ENCODE assay signal across 14 cellular contexts in the genomic region with DNA sequence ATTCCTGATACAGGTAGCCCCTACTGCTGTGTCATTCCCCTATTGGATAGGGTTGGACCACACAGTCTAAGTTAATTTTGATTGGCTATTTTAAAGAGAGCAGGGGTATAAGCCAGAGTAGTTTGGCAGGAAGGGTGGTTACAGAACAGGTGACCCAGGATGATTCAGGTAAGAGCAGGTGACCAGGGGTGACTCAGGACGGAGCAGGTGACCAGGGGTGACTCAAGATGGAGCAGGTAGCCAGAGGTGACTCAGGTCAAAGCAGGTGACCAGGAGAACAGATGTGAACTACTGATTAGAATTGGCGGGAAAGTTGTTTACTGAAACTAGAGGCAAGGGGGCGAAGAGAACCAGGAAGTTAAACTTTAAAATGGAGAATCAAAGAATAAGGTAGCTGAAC. TPM values are rescaled to one million over a fixed set of nuclear protein-coding genes. Genes with fewer than 3 reads are reported as not detected.
DNase-seq lines count a peak whose midpoint lies in the region; ATAC-seq, FAIRE-seq and TF ChIP-seq lines count a peak whose summit lies in the region.
"Not testable (repeated sequence)": the region's sequence is repeated elsewhere in the genome, so short reads cannot be mapped to it uniquely, and the experiment has no call there.
"Had no signal": no experiment of that assay in that cellular context is flagged by ENCODE, and none has a peak within 500 bp of the region (broad histone marks: within the 10 kb centered on the region; RNA-seq: fewer than 3 reads in every experiment).

No MANE protein-coding gene starts in this region.

- BruUV-seq in HCT116 (replicated peaks; lab: Mats Ljungman, UMichigan); mammary epithelial cell (replicated peaks; lab: Mats Ljungman, UMichigan): not testable (repeated sequence)

- POLR2A ChIA-PET in HCT116 (lab: Charles Lee): not testable (repeated sequence)

- not testable (repeated sequence) for H3K18ac ChIP-seq in trophoblast cell (ENCODE audit: low read length)

- TF ChIP-seq RAD21 in HCT116 (IDR thresholded peaks at IDR 0.05; ENCODE audit: low read depth): not testable (repeated sequence)

- H4K91ac ChIP-seq in trophoblast cell (ENCODE audit: low read depth, low read length): not testable (repeated sequence)

- not testable (repeated sequence) for H4K20me1 ChIP-seq in HCT116 (ENCODE audit: insufficient read depth); mammary epithelial cell (ENCODE audit: insufficient read depth, low read length)

- H2BK120ac ChIP-seq in trophoblast cell (ENCODE audit: insufficient read depth, low read length, poor library complexity): not testable (repeated sequence)

- peak; percentile 46 for FAIRE-seq in urothelium cell line (lab: Jason Lieb, UNC)

- not testable (repeated sequence) for H3K4me2 ChIP-seq in HCT116 (ENCODE audit: low read length); mammary epithelial cell (ENCODE audit: insufficient read depth, low read depth, low read length); trophoblast cell (ENCODE audit: low read length)

- H4K8ac ChIP-seq in trophoblast cell (ENCODE audit: low read depth, low read length): not testable (repeated sequence)

- not testable (repeated sequence) for TF ChIP-seq CTCF in HCT116 (IDR thresholded peaks at IDR 0.05 in 2 of 3, conservative IDR thresholded peaks at IDR 0.05 in 1 of 3; ENCODE audit: borderline replicate concordance in 1 of 3, insufficient read depth in 1 of 3, low read depth in 2 of 3, low read length in 2 of 3); mammary epithelial cell (conservative IDR thresholded peaks at IDR 0.05 in 1 of 2, IDR thresholded peaks at IDR 0.05 in 1 of 2; ENCODE audit: extremely low read depth in 1 of 2, insufficient read depth in 1 of 2, low read depth in 1 of 2, low read length in 2 of 2); epithelial cell of esophagus (IDR thresholded peaks at IDR 0.05; ENCODE audit: insufficient read depth, low read depth, low read length, missing control alignments)

- not testable (repeated sequence) for H2BK12ac ChIP-seq in trophoblast cell (ENCODE audit: low read length)

- not testable (repeated sequence) for ATAC-seq in HCT116

- H3K4me3 ChIP-seq in HCT116 (replicated peaks in 1 of 2; ENCODE audit: low read depth in 1 of 2, low read length in 2 of 2); mammary epithelial cell (replicated peaks in 1 of 3; ENCODE audit: insufficient read depth in 1 of 3, low read depth in 2 of 3, low read length in 3 of 3); epithelial cell of esophagus (ENCODE audit: low read length); trophoblast cell (ENCODE audit: low read depth, low read length): not testable (repeated sequence)

- H3K79me1 ChIP-seq in trophoblast cell (ENCODE audit: low read length): not testable (repeated sequence)

- H4K12ac ChIP-seq in trophoblast cell (ENCODE audit: low read depth, low read length): not testable (repeated sequence)

- not testable (repeated sequence) for H3K4ac ChIP-seq in trophoblast cell (ENCODE audit: low read depth, low read length)

- in situ Hi-C loops in mammary epithelial cell (cut with MboI; ENCODE audit: low sequenced_read_pairs in 2 of 2): not testable (repeated sequence)

- not testable (repeated sequence) for H3K4me1 ChIP-seq in HCT116 (ENCODE audit: control insufficient read depth in 1 of 2, insufficient read depth in 2 of 2, low read length in 2 of 2); mammary epithelial cell (ENCODE audit: insufficient read depth, low read length); trophoblast cell (ENCODE audit: control insufficient read depth in 1 of 2, insufficient read depth in 2 of 2, low read length in 2 of 2)

- not testable (repeated sequence) for H3K27me3 ChIP-seq in HCT116 (ENCODE audit: insufficient read depth, low read length); mammary epithelial cell (ENCODE audit: insufficient read depth, low read length); trophoblast cell (ENCODE audit: insufficient read depth, low read length)

- not testable (repeated sequence) for H2BK5ac ChIP-seq in trophoblast cell (ENCODE audit: low read depth, low read length, poor library complexity)

- not testable (repeated sequence) for H2AK5ac ChIP-seq in trophoblast cell (ENCODE audit: low read length)

- not testable (repeated sequence) for H3K9ac ChIP-seq in HCT116 (ENCODE audit: low read length); mammary epithelial cell (ENCODE audit: insufficient read depth, low read length); trophoblast cell (ENCODE audit: low read length)

- not testable (repeated sequence) for H3K9me2 ChIP-seq in HCT116 (ENCODE audit: insufficient read depth)

- intact Hi-C loops in HCT116 (cut with micrococcal nuclease); mammary epithelial cell (cut with micrococcal nuclease): not testable (repeated sequence)

- not testable (repeated sequence) for DNase-seq in HCT116 (ENCODE audit: low read depth, low spot score); urothelium cell line (ENCODE audit: low spot score)
- peak; percentile 28 for DNase-seq in mammary epithelial cell
- peak; percentile 26 for DNase-seq in epithelial cell of esophagus (ENCODE audit: low read depth)
- peak; percentile 36 for DNase-seq in kidney tubule cell (ENCODE audit: low spot score)
- peak; percentile 58 to 59 for DNase-seq in trophoblast cell

- RAD21 ChIA-PET in HCT116 (lab: Charles Lee; ENCODE audit: low non-redundant PET in 1 of 2, low total read pairs in 2 of 2, uncharacterized antibody in 2 of 2, unreplicated experiment in 2 of 2): not testable (repeated sequence)

- dilution Hi-C loops in mammary epithelial cell (cut with HindIII; ENCODE audit: low sequenced_read_pairs): not testable (repeated sequence)

- H3K14ac ChIP-seq in trophoblast cell (ENCODE audit: low read length): not testable (repeated sequence)

- not testable (repeated sequence) for H3K23ac ChIP-seq in trophoblast cell (ENCODE audit: low read length)

- H2AFZ ChIP-seq in HCT116 (ENCODE audit: low read depth, low read length, poor library complexity, severe bottlenecking); mammary epithelial cell (ENCODE audit: low read depth, low read length); trophoblast cell (ENCODE audit: insufficient read depth, low read length, poor library complexity): not testable (repeated sequence)

- not testable (repeated sequence) for H3K36me3 ChIP-seq in HCT116 (ENCODE audit: control insufficient read depth in 1 of 2, insufficient read depth in 2 of 2, low read length in 2 of 2); mammary epithelial cell (ENCODE audit: insufficient read depth, low read length); trophoblast cell (ENCODE audit: control insufficient read depth in 1 of 2, insufficient read depth in 2 of 2, low read length in 2 of 2)

- not testable (repeated sequence) for H3K79me2 ChIP-seq in HCT116 (ENCODE audit: insufficient read depth, low read length); mammary epithelial cell (ENCODE audit: insufficient read depth, low read length); trophoblast cell (ENCODE audit: control insufficient read depth, insufficient read depth, low read length, poor library complexity)

- WGBS in mammary epithelial cell (ENCODE audit: low coverage, missing lambda C conversion rate): 64% methylated on average over 3 of the region's 3 CpGs
- WGBS in trophoblast cell (ENCODE audit: extremely low coverage, insufficient coverage, insufficient read length): no CpG with 5 or more reads among the region's 3 CpGs

- H3K9me3 ChIP-seq in HCT116 (ENCODE audit: control insufficient read depth in 1 of 2, insufficient read depth in 1 of 2, low read depth in 1 of 2, low read length in 2 of 2); mammary epithelial cell (replicated peaks; ENCODE audit: insufficient read depth, low read length); trophoblast cell (ENCODE audit: insufficient read depth, low read depth, low read length): not testable (repeated sequence)

- CTCF ChIA-PET in HCT116 (lab: Charles Lee): interaction anchor here (1.0 kb wide), 1 partner anchor 34 kb away, joined by 3 read pairs; no protein-coding TSS in a partner anchor
- CTCF ChIA-PET in mammary epithelial cell (lab: Charles Lee; ENCODE audit: low non-redundant PET): not testable (repeated sequence)

- not testable (repeated sequence) for TF ChIP-seq POLR2A in HCT116 (IDR thresholded peaks at IDR 0.05; ENCODE audit: borderline replicate concordance, extremely low read depth, insufficient read depth, insufficient read length)

- H3K27ac ChIP-seq in HCT116 (ENCODE audit: low read depth, low read length); mammary epithelial cell (ENCODE audit: insufficient read depth, low read depth, low read length); trophoblast cell (ENCODE audit: low read depth, low read length): not testable (repeated sequence)

TF ChIP-seq in HCT116, 20 proteins besides CTCF, POLR2A, EP300 and RAD21:
- peak; percentile 41; the same call in 1 of the 2 replicates for TF ChIP-seq FOSL1 (IDR thresholded peaks at IDR 0.05; ENCODE audit: low read depth)

RNA-seq across cellular contexts. Expression of a gene that starts 50.5 kb away (rescaled TPM):
- total RNA-seq in HCT116 (2021; ENCODE audit: unreplicated experiment) (not detected), mammary epithelial cell (not detected)
- not detected in 2 replicates for polyA plus RNA-seq in HCT116 (2012)
- polyA plus RNA-seq in mammary epithelial cell: not detected
- not detected for polyA minus RNA-seq in mammary epithelial cell
- 0.05 and 0.10 TPM in 2 replicates for polyA plus RNA-seq in trophoblast cell (2013)
- total RNA-seq: A172; A673; CD4-positive, alpha-beta memory T cell; GM12878; GM23248; H1; H7 had no signal
- polyA plus RNA-seq: BJ; CD4-positive, alpha-beta memory T cell; GM23248; H1 had no signal
